ENCODE assay signal across 9 cellular contexts in genomic region chr1:41898191-41898713, GRCh38. TPM values are rescaled to one million over a fixed set of nuclear protein-coding genes. Genes with fewer than 3 reads are reported as not detected.
DNase-seq lines count a peak whose midpoint lies in the region; ATAC-seq and TF ChIP-seq lines count a peak whose summit lies in the region.
"Had no signal": no experiment of that assay in that cellular context is flagged by ENCODE, and none has a peak within 500 bp of the region (broad histone marks: within the 10 kb centered on the region; RNA-seq: fewer than 3 reads in every experiment).

No MANE protein-coding gene starts in this region.

- H3K9me3 Mint-ChIP-seq in activated T-cell treated with anti-CD3 and anti-CD28 coated beads, Interleukin-2, amount 50 U/mL, for 72 hours, result no peaks in the 10 kb centered on the region
- no peaks in the 10 kb centered on the region for H3K9me3 Mint-ChIP-seq in type B pancreatic cell

- peaks cover 0 to 3% of the 10 kb centered on the region in 2 donors for H3K36me3 Mint-ChIP-seq in activated T-cell treated with anti-CD3 and anti-CD28 coated beads, Interleukin-2, amount 50 U/mL, for 72 hours (ENCODE audit: insufficient read depth in 2 of 2)
- H3K36me3 Mint-ChIP-seq in type B pancreatic cell, result no peaks in the 10 kb centered on the region

- H3K27ac Mint-ChIP-seq in activated T-cell treated with anti-CD3 and anti-CD28 coated beads, Interleukin-2, amount 50 U/mL, for 72 hours, result peak overlapping the region; percentile 95
- H3K27ac Mint-ChIP-seq in type B pancreatic cell, result no peak overlapping the region
- H3K27ac Mint-ChIP-seq: B cell had no signal

- DNase-seq in activated gamma-delta T cell treated with Interleukin-2 at 50 U/mL for 16 hours (peak; percentile 75), activated gamma-delta T cell (lab: John Stamatoyannopoulos, UW) (no peak), kidney glomerular epithelial cell (lab: John Stamatoyannopoulos, UW) (peak; percentile 4), type B pancreatic cell (ENCODE audit: extremely low spot score, unreplicated experiment) (peak; percentile 55), epidermal melanocyte (ENCODE audit: insufficient read length, low spot score) (no peak)
- DNase-seq in activated T-cell treated with anti-CD3 and anti-CD28 coated beads, Interleukin-2, amount 50 U/mL, for 72 hours, result peak; percentile 75 to 82

- peak overlapping the region; percentile 65 to 71 for H3K4me3 Mint-ChIP-seq in activated T-cell treated with anti-CD3 and anti-CD28 coated beads, Interleukin-2, amount 50 U/mL, for 72 hours
- no peak overlapping the region for H3K4me3 Mint-ChIP-seq in type B pancreatic cell
- H3K4me3 Mint-ChIP-seq: B cell had no signal

- H3K4me1 Mint-ChIP-seq in activated T-cell treated with anti-CD3 and anti-CD28 coated beads, Interleukin-2, amount 50 U/mL, for 72 hours (ENCODE audit: low read depth), result peaks cover 83% of the 10 kb centered on the region
- H3K4me1 Mint-ChIP-seq in type B pancreatic cell (ENCODE audit: unreplicated experiment), result peaks cover 42% of the 10 kb centered on the region

- peak; percentile 88 to 99 for ATAC-seq in activated T-cell treated with anti-CD3 and anti-CD28 coated beads, Interleukin-2, amount 50 U/mL, for 72 hours (replicated peaks in 1 of 2)
- ATAC-seq in GM18519 (IDR thresholded peaks at IDR 0.05; ENCODE audit: low FRiP score, unreplicated experiment) (no peak), HG03520 (IDR thresholded peaks at IDR 0.05; ENCODE audit: unreplicated experiment) (no peak)

- H3K27me3 Mint-ChIP-seq in activated T-cell treated with anti-CD3 and anti-CD28 coated beads, Interleukin-2, amount 50 U/mL, for 72 hours (ENCODE audit: low read depth), result no peaks in the 10 kb centered on the region
- H3K27me3 Mint-ChIP-seq in type B pancreatic cell, result no peaks in the 10 kb centered on the region

- no peak for TF ChIP-seq CTCF in type B pancreatic cell (conservative IDR thresholded peaks at IDR 0.05)

RNA-seq across cellular contexts. Expression of gene HIVEP3, which starts 20.5 kb away (rescaled TPM):
- 10 to 100 TPM; 22.8 to 29.2 TPM for total RNA-seq in activated T-cell treated with anti-CD3 and anti-CD28 coated beads, Interleukin-2, amount 50 U/mL, for 72 hours
- total RNA-seq in type B pancreatic cell (ENCODE audit: low replicate concordance), result 3.7 and 9.2 TPM in 2 replicates

Comparison
In these comparisons a context has a peak if more than half of its experiments do, and no peak if none do; other contexts are left out.
1. DNase-seq: peak in activated gamma-delta T cell treated with Interleukin-2 at 50 U/mL for 16 hours (single experiment), activated T-cell treated with anti-CD3 and anti-CD28 coated beads, Interleukin-2, amount 50 U/mL, for 72 hours (2 of 2), kidney glomerular epithelial cell (single experiment) and type B pancreatic cell (single experiment); none in activated gamma-delta T cell (single experiment) and epidermal melanocyte (single experiment).
2. ATAC-seq: peak in activated T-cell treated with anti-CD3 and anti-CD28 coated beads, Interleukin-2, amount 50 U/mL, for 72 hours (2 of 2); none in GM18519 (single experiment) and HG03520 (single experiment).